8 cellular contexts compared by ENCODE assay signal in genomic region chr13:28658796-28659610, GRCh38. TPM values are rescaled to one million over a fixed set of nuclear protein-coding genes. Genes with fewer than 3 reads are reported as not detected.
A peak's percentile ranks its signal among the peaks of the same experiment; 100 is the strongest.
DNase-seq lines count a peak whose midpoint lies in the region; ATAC-seq and TF ChIP-seq lines count a peak whose summit lies in the region.

POMP (plus strand) TSS chr13:28659130; CDS start chr13:28659185, 55 bp downstream.

- peak within 1 kb of the TSS; percentile 95 for H3K27ac Mint-ChIP-seq in activated T-helper 2 cell treated with anti-CD3 and anti-CD28 coated beads, Interferon-gamma antibody, Interleukin-2, Interleukin-4, amounts not matched to agents 10 μg/mL and 5 μg/mL and 100 μg/mL, durations not matched to agents 14 hours and 24 hours and 36 hours
- H3K27ac Mint-ChIP-seq in naive thymus-derived CD8-positive, alpha-beta T cell = peak within 1 kb of the TSS; percentile 83 to 100 (median 99)

- H3K4me3 Mint-ChIP-seq in activated T-helper 2 cell treated with anti-CD3 and anti-CD28 coated beads, Interferon-gamma antibody, Interleukin-2, Interleukin-4, amounts not matched to agents 10 μg/mL and 5 μg/mL and 100 μg/mL, durations not matched to agents 14 hours and 24 hours and 36 hours (ENCODE audit: low read depth) = peak within 1 kb of the TSS; percentile 96
- H3K4me3 Mint-ChIP-seq in naive thymus-derived CD8-positive, alpha-beta T cell = peak within 1 kb of the TSS; percentile 95 to 100 (median 98)

- H3K9me3 Mint-ChIP-seq in activated T-helper 2 cell treated with anti-CD3 and anti-CD28 coated beads, Interferon-gamma antibody, Interleukin-2, Interleukin-4, amounts not matched to agents 10 μg/mL and 5 μg/mL and 100 μg/mL, durations not matched to agents 14 hours and 24 hours and 36 hours = no peaks in the 10 kb centered on the region
- H3K9me3 Mint-ChIP-seq in naive thymus-derived CD8-positive, alpha-beta T cell = no peaks in the 10 kb centered on the region

- H3K79me2 ChIP-seq in DOHH2 (ENCODE audit: control insufficient read depth, low read length) = peaks cover 76% of the 10 kb centered on the region
- peaks cover 51% of the 10 kb centered on the region for H3K79me2 ChIP-seq in KMS-11 (ENCODE audit: insufficient read depth, low read depth)

- no peaks in the 10 kb centered on the region for H3K27me3 Mint-ChIP-seq in activated T-helper 2 cell treated with anti-CD3 and anti-CD28 coated beads, Interferon-gamma antibody, Interleukin-2, Interleukin-4, amounts not matched to agents 10 μg/mL and 5 μg/mL and 100 μg/mL, durations not matched to agents 14 hours and 24 hours and 36 hours (ENCODE audit: low read depth)
- H3K27me3 Mint-ChIP-seq in naive thymus-derived CD8-positive, alpha-beta T cell = peaks cover 0 to 1% (median 0%) of the 10 kb centered on the region in 5 donors

- H3K4me3 ChIP-seq in DOHH2 (ENCODE audit: low read length) (peak within 1 kb of the TSS; percentile 90), KMS-11 (IDR thresholded peaks at IDR 0.05; ENCODE audit: insufficient read depth, low read depth, low read length) (peak within 1 kb of the TSS; percentile 49), fibroblast of mammary gland (ENCODE audit: control insufficient read depth, low read depth, low read length) (peak within 1 kb of the TSS; percentile 97)

- H3K9me3 ChIP-seq in DOHH2 (ENCODE audit: control insufficient read depth, insufficient read depth, low read length) = no peaks in the 10 kb centered on the region

- peaks cover 62% of the 10 kb centered on the region for H3K36me3 Mint-ChIP-seq in activated T-helper 2 cell treated with anti-CD3 and anti-CD28 coated beads, Interferon-gamma antibody, Interleukin-2, Interleukin-4, amounts not matched to agents 10 μg/mL and 5 μg/mL and 100 μg/mL, durations not matched to agents 14 hours and 24 hours and 36 hours (ENCODE audit: low read depth)
- peaks cover 0 to 36% (median 8%) of the 10 kb centered on the region in 3 donors for H3K36me3 Mint-ChIP-seq in naive thymus-derived CD8-positive, alpha-beta T cell

- H3F3A ChIP-seq in DOHH2 (ENCODE audit: control insufficient read depth, insufficient read depth) = peaks cover 5% of the 10 kb centered on the region; the same call in 1 of the 2 replicates

- intact Hi-C loops in activated T-helper 2 cell treated with anti-CD3 and anti-CD28 coated beads, Interferon-gamma antibody, Interleukin-2, Interleukin-4, amounts not matched to agents 10 μg/mL and 5 μg/mL and 100 μg/mL, durations not matched to agents 14 hours and 24 hours and 36 hours (cut with micrococcal nuclease) = loop anchor here (1.0 to 10.0 kb wide), 10 partner anchors 10 to 520 kb away; partner anchors contain the start of genes PAN3 and SLC46A3

- H2AFZ ChIP-seq in KMS-11 (ENCODE audit: low read depth) = peak within 1 kb of the TSS; percentile 61

- POLR2A ChIA-PET in RWPE1 (lab: Yijun Ruan, JAX; ENCODE audit: low non-redundant PET) = interaction anchor here (0.5 to 0.8 kb wide), 2 partner anchors 47 to 1191 kb away, joined by 3 to 4 read pairs; partner anchors contain the start of gene UBL3
- POLR2A ChIA-PET in naive thymus-derived CD8-positive, alpha-beta T cell (lab: Charles Lee) = interaction anchor here (0.7 to 2.3 kb wide), 4 partner anchors 14 to 520 kb away, joined by 5 to 30 read pairs (median 9); partner anchors contain the start of genes PAN3 and SLC46A3

- TF ChIP-seq CTCF in DOHH2 (IDR thresholded peaks at IDR 0.05; ENCODE audit: low read depth, low read length, poor library complexity, severe bottlenecking) (peak; percentile 22), KMS-11 (conservative IDR thresholded peaks at IDR 0.05; ENCODE audit: low read depth, low read length) (no peak), RWPE1 (conservative IDR thresholded peaks at IDR 0.05; ENCODE audit: low read depth) (no peak), fibroblast of mammary gland (conservative IDR thresholded peaks at IDR 0.05; ENCODE audit: control insufficient read depth, insufficient read depth, low read depth, low read length) (no peak)

- H3K4me1 ChIP-seq in DOHH2 (ENCODE audit: control insufficient read depth, low read length) (peaks cover 40% of the 10 kb centered on the region), KMS-11 (ENCODE audit: low read depth, poor library complexity, severe bottlenecking) (peaks cover 22% of the 10 kb centered on the region)

- H3K4me2 ChIP-seq in DOHH2 (ENCODE audit: low read length) (peak within 1 kb of the TSS; percentile 64), KMS-11 (peak within 1 kb of the TSS; percentile 87)

- H3K27ac ChIP-seq in DOHH2 (ENCODE audit: low read depth, low read length) (peak within 1 kb of the TSS; percentile 79), KMS-11 (peak within 1 kb of the TSS; percentile 68), RWPE1 (peak within 1 kb of the TSS; percentile 81)

- peak; percentile 95 for ATAC-seq in GM21723 (IDR thresholded peaks at IDR 0.05; ENCODE audit: unreplicated experiment)
- ATAC-seq in naive thymus-derived CD8-positive, alpha-beta T cell = peak; percentile 90 to 91

- CTCF ChIA-PET in RWPE1 (lab: Yijun Ruan, JAX) = interaction anchor here (0.6 to 1.2 kb wide), 3 partner anchors 21 to 138 kb away, joined by 3 to 5 read pairs (median 3); no protein-coding TSS in a partner anchor

- peak within 1 kb of the TSS; percentile 78 for H3K9ac ChIP-seq in KMS-11

- peaks cover 49% of the 10 kb centered on the region for H3K4me1 Mint-ChIP-seq in activated T-helper 2 cell treated with anti-CD3 and anti-CD28 coated beads, Interferon-gamma antibody, Interleukin-2, Interleukin-4, amounts not matched to agents 10 μg/mL and 5 μg/mL and 100 μg/mL, durations not matched to agents 14 hours and 24 hours and 36 hours (ENCODE audit: low read depth)
- peaks cover 42 to 69% (median 68%) of the 10 kb centered on the region in 4 donors for H3K4me1 Mint-ChIP-seq in naive thymus-derived CD8-positive, alpha-beta T cell

- H3K27me3 ChIP-seq in DOHH2 (ENCODE audit: control insufficient read depth, low read length) (no peaks in the 10 kb centered on the region), KMS-11 (ENCODE audit: insufficient read depth, low read depth) (no peaks in the 10 kb centered on the region)

- H3K36me3 ChIP-seq in DOHH2 (ENCODE audit: control insufficient read depth, low read length) (peaks cover 49% of the 10 kb centered on the region), KMS-11 (ENCODE audit: insufficient read depth) (no peaks in the 10 kb centered on the region)

- H4K20me1 ChIP-seq in DOHH2 (ENCODE audit: control insufficient read depth, insufficient read depth, low read depth, low read length) (peaks cover 22% of the 10 kb centered on the region), KMS-11 (ENCODE audit: insufficient read depth) (no peaks in the 10 kb centered on the region)

- H3K9me2 ChIP-seq in DOHH2 (replicated peaks; ENCODE audit: control insufficient read depth, low read length) = no peaks in the 10 kb centered on the region

- peak; percentile 87 for DNase-seq in RWPE1 (ENCODE audit: low spot score)
- peak; percentile 87 for DNase-seq in activated T-helper 2 cell treated with anti-CD3 and anti-CD28 coated beads, Interferon-gamma antibody, Interleukin-2, Interleukin-4, amounts not matched to agents 10 μg/mL and 5 μg/mL and 100 μg/mL, durations not matched to agents 14 hours and 24 hours and 36 hours (ENCODE audit: low spot score)
- DNase-seq in fibroblast of mammary gland (ENCODE audit: low read depth) = peak; percentile 93
- peak; percentile 85 to 95 (median 91) for DNase-seq in naive thymus-derived CD8-positive, alpha-beta T cell
- DNase-seq in stimulated activated naive CD4-positive, alpha-beta T cell (lab: John Stamatoyannopoulos, UW) = peak; percentile 85 to 94 (median 88)

RNA-seq across cellular contexts. Expression of gene POMP, which starts in this region (rescaled TPM):
- 145 and 149 TPM in 2 replicates for total RNA-seq in activated T-helper 2 cell treated with anti-CD3 and anti-CD28 coated beads, Interferon-gamma antibody, Interleukin-2, Interleukin-4, amounts not matched to agents 10 μg/mL and 5 μg/mL and 100 μg/mL, durations not matched to agents 14 hours and 24 hours and 36 hours
- total RNA-seq in naive thymus-derived CD8-positive, alpha-beta T cell = 10 to 100 TPM; 19.9 to 21.3 TPM
- polyA plus RNA-seq in naive thymus-derived CD8-positive, alpha-beta T cell = 10 to 100 TPM; 74.9 to 93.4 (median 90.5) TPM

Comparison
In these comparisons a context has a peak if more than half of its experiments do, and no peak if none do; other contexts are left out.
1. Peak in every context shown above with its lines: DNase-seq, ATAC-seq, H3K4me3 ChIP-seq and H3K27ac ChIP-seq.